Comparison of ENCODE assay signal across 2 cellular contexts in genomic region chr11:69320326-69320725, GRCh38.
TF ChIP-seq lines count a peak whose summit lies in the region.

No MANE protein-coding gene starts in this region.

TF ChIP-seq in endothelial cell of umbilical vein, 7 proteins besides CTCF, POLR2A, EP300 and RAD21 (continued from another document):
- TF ChIP-seq FOS (IDR thresholded peaks at IDR 0.05; ENCODE audit: borderline replicate concordance, insufficient read depth, low read length), result no peak
- TF ChIP-seq JUN (IDR thresholded peaks at IDR 0.05; ENCODE audit: borderline replicate concordance, insufficient read depth, insufficient read length, low read depth), result no peak
- TF ChIP-seq POLR2AphosphoS5 (IDR thresholded peaks at IDR 0.05; ENCODE audit: insufficient read depth, low read depth, low read length), result no peak
- TF ChIP-seq EZH2 (IDR thresholded peaks at IDR 0.05; ENCODE audit: borderline replicate concordance, low read depth, low read length, severe bottlenecking), result no peak
TF ChIP-seq in endothelial cell of umbilical vein: peak in this region for 0.

TF ChIP-seq in GM23338, 12 proteins besides CTCF, POLR2A, EP300 and RAD21 (continued from another document):
- TF ChIP-seq ZNF462 (CRISPR knock-in tag; IDR thresholded peaks at IDR 0.05) (no peak), CREB1 (CRISPR knock-in tag; IDR thresholded peaks at IDR 0.05; ENCODE audit: low read depth) (no peak), NANOG (IDR thresholded peaks at IDR 0.05; ENCODE audit: borderline replicate concordance) (no peak), ZNF331 (CRISPR knock-in tag; IDR thresholded peaks at IDR 0.05; ENCODE audit: low read depth) (no peak)
TF ChIP-seq in GM23338: peak in this region for 0.
